In genomic region chrX:101408530-101408836, GRCh38 we compare ENCODE assay signal across 8 cellular contexts. TPM values are rescaled to one million over a fixed set of nuclear protein-coding genes. Genes with fewer than 3 reads are reported as not detected.
DNase-seq lines count a peak whose midpoint lies in the region; ATAC-seq, FAIRE-seq and TF ChIP-seq lines count a peak whose summit lies in the region.

No MANE protein-coding gene starts in this region.

- TF ChIP-seq CTCF in OCI-LY1 (IDR thresholded peaks at IDR 0.05; ENCODE audit: low read length) (no peak), epithelial cell of proximal tubule (conservative IDR thresholded peaks at IDR 0.05; ENCODE audit: low read depth, low read length) (no peak), pancreas (IDR thresholded peaks at IDR 0.05) (no peak), GM10248 (IDR thresholded peaks at IDR 0.05; ENCODE audit: control extremely low read depth, extremely low read depth, low read depth, missing control alignments) (no peak)

- no peaks in the 10 kb centered on the region for H3K9me2 ChIP-seq in OCI-LY1 (ENCODE audit: low read depth, low read length)

- no peak overlapping the region for H2AFZ ChIP-seq in OCI-LY1 (ENCODE audit: low read length)

- WGBS in pancreas, 2 donors: 0 to 31% methylated on average over 8 of the region's 8 CpGs

- POLR2A ChIA-PET in GM10248 (lab: Yijun Ruan, JAX): no interaction called here

- CTCF ChIA-PET in GM10248 (lab: Yijun Ruan, JAX): no interaction called here

- H3K9me3 ChIP-seq in OCI-LY1 (ENCODE audit: low read length) (no peaks in the 10 kb centered on the region), pancreas (no peaks in the 10 kb centered on the region)

- H3K79me2 ChIP-seq in OCI-LY1 (ENCODE audit: insufficient read depth, low read length): peaks cover 44% of the 10 kb centered on the region

- ATAC-seq in GM19467 (IDR thresholded peaks at IDR 0.05; ENCODE audit: unreplicated experiment) (peak; percentile 19), pancreas (peak; percentile 7 to 44 (median 26)), HG02642 (IDR thresholded peaks at IDR 0.05; ENCODE audit: poor library complexity, unreplicated experiment) (no peak), HG03565 (IDR thresholded peaks at IDR 0.05; ENCODE audit: unreplicated experiment) (no peak), GM19023 (IDR thresholded peaks at IDR 0.05; ENCODE audit: unreplicated experiment) (no peak)

- intact Hi-C loops in pancreas (cut with DNase I): no loop called here

- H3K36me3 ChIP-seq in OCI-LY1 (ENCODE audit: insufficient read depth, low read length) (peaks cover 27% of the 10 kb centered on the region), pancreas (no peaks in the 10 kb centered on the region)

- peak overlapping the region; percentile 79 for H3K9ac ChIP-seq in OCI-LY1 (ENCODE audit: low read length)

- H3F3A ChIP-seq in OCI-LY1 (ENCODE audit: insufficient read depth, low read length): no peaks in the 10 kb centered on the region

- H3K4me1 ChIP-seq in OCI-LY1 (ENCODE audit: insufficient read depth, low read length, severe bottlenecking): peaks cover 26% of the 10 kb centered on the region
- no peaks in the 10 kb centered on the region for H3K4me1 ChIP-seq in pancreas

- peak overlapping the region; percentile 76 for H3K27ac ChIP-seq in OCI-LY1 (ENCODE audit: low read depth, low read length, poor library complexity, severe bottlenecking)
- peak overlapping the region; percentile 47 to 94 (median 82) for H3K27ac ChIP-seq in pancreas

- peak overlapping the region; percentile 68 for H3K4me2 ChIP-seq in OCI-LY1 (ENCODE audit: low read length)

- DNase-seq in epithelial cell of proximal tubule (ENCODE audit: low read depth) (no peak), pancreas (no peak), GM10248 (ENCODE audit: extremely low spot score) (no peak)

- no peaks in the 10 kb centered on the region for H3K27me3 ChIP-seq in OCI-LY1 (ENCODE audit: insufficient read depth, low read length)
- no peaks in the 10 kb centered on the region for H3K27me3 ChIP-seq in pancreas

- FAIRE-seq in pancreas (lab: Jason Lieb, UNC): no peak

- H3K4me3 ChIP-seq in OCI-LY1 (ENCODE audit: low read depth, low read length, poor library complexity, severe bottlenecking) (peak overlapping the region; percentile 99), epithelial cell of proximal tubule (ENCODE audit: low read depth, low read length) (peak overlapping the region; percentile 65), pancreas (peak overlapping the region; percentile 7 to 56 (median 39))

- no peaks in the 10 kb centered on the region for H4K20me1 ChIP-seq in OCI-LY1 (ENCODE audit: insufficient read depth, low read length)

RNA-seq across cellular contexts. Expression of gene HNRNPH2, which starts 0.5 kb away (rescaled TPM):
- total RNA-seq in epithelial cell of proximal tubule (47.2 and 67.8 TPM in 2 replicates), pancreas (10 to 100 TPM; 15.0 to 32.8 (median 23.3) TPM)
- polyA plus RNA-seq in pancreas: 10 to 100 TPM; 16.2 to 42.5 TPM

RNA-seq across cellular contexts. Expression of gene GLA, which starts 0.8 kb away (rescaled TPM):
- total RNA-seq in epithelial cell of proximal tubule (53.3 and 61.6 TPM in 2 replicates), pancreas (10 to 100 TPM in 1 of 6 donors, 1 to 10 TPM in 5; 5.1 to 12.8 (median 7.3) TPM)
- 10 to 100 TPM; 11.2 to 20.5 TPM for polyA plus RNA-seq in pancreas

RNA-seq across cellular contexts. Expression of gene RPL36A, which starts 17.7 kb away (rescaled TPM):
- total RNA-seq in epithelial cell of proximal tubule: 507 and 845 TPM in 2 replicates
- total RNA-seq in pancreas: 100 to 1,000 TPM in 4 of 6 donors, 10 to 100 TPM in 2; 78.4 to 258 (median 115) TPM
- polyA plus RNA-seq in pancreas: 1,000 to 10,000 TPM; 1,169 to 1,515 TPM

RNA-seq across cellular contexts. Expression of gene BTK, which starts 22.5 kb away (rescaled TPM):
- total RNA-seq in epithelial cell of proximal tubule (0.14 TPM in 1 of 2 replicates, not detected in the other), pancreas (1 to 10 TPM in 3 of 6 donors, under 1 TPM in 3; 0.43 to 5.6 (median 0.97) TPM)
- polyA plus RNA-seq in pancreas: 1 to 10 TPM in 1 of 2 donors, under 1 TPM in 1; 0.53 to 1.7 TPM

RNA-seq across cellular contexts. Expression of gene TIMM8A, which starts 59.9 kb away (rescaled TPM):
- total RNA-seq in epithelial cell of proximal tubule: 3.6 and 12.2 TPM in 2 replicates
- 1 to 10 TPM; 2.7 to 6.5 (median 5.7) TPM for total RNA-seq in pancreas
- 1 to 10 TPM; 2.0 to 3.2 TPM for polyA plus RNA-seq in pancreas

Comparison
In these comparisons a context has a peak if more than half of its experiments do, and no peak if none do; other contexts are left out.
1. ATAC-seq: peak in GM19467 (single experiment) and pancreas (4 of 4); none in HG02642 (single experiment), HG03565 (single experiment) and GM19023 (single experiment).
2. H3K4me3 ChIP-seq: peak in every context shown above with its lines; median percentile 99 in OCI-LY1; 65 in epithelial cell of proximal tubule; 39 in pancreas.